Comparison of ENCODE assay signal across 14 cellular contexts in the genomic region with DNA sequence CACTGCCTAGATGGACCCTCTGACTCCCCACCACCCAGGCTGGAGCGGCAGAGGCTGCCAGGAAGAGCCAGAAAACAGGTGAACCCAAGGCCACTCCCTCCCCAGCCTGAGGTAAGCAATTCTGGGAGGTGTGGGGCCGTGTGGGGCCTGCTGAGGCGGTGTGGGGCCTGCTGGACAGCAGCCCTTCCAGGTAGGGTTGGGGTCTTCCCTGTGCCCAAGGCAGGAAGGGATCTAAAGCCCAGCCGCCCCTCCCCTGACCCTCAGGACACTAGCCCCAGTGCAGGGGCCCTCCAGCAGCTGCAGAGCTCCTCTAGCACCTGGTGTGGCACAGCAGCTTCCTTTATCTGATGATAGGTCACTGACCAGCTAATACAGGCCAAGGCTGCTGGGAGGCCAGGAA.
A peak's percentile ranks its signal among the peaks of the same experiment; 100 is the strongest.
DNase-seq lines count a peak whose midpoint lies in the region; ATAC-seq and TF ChIP-seq lines count a peak whose summit lies in the region.
"Had no signal": no experiment of that assay in that cellular context is flagged by ENCODE, and none has a peak within 500 bp of the region (broad histone marks: within the 10 kb centered on the region; RNA-seq: fewer than 3 reads in every experiment).

No MANE protein-coding gene starts in this region.

- peak; percentile 6 for DNase-seq in activated T-cell treated with anti-CD3 and anti-CD28 coated beads, Interleukin-2, amount 50 U/mL, for 24 hours
- no peak for DNase-seq in activated T-cell treated with anti-CD3 and anti-CD28 coated beads, Interleukin-2, amount 50 U/mL, for 4 hours
- DNase-seq in activated CD8-positive, alpha-beta memory T cell treated with anti-CD3 and anti-CD28 coated beads, Interleukin-2, amount 50 U/mL, for 48 hours = peak; percentile 28
- DNase-seq in hepatocyte (ENCODE audit: low spot score) = no peak
- DNase-seq in gastrocnemius medialis = no peak
- DNase-seq in SIG-M5 (lab: John Stamatoyannopoulos, UW) = no peak
- DNase-seq: 8988T; AML-193; CD8-positive, alpha-beta memory T cell; DMS53 had no signal

- intact Hi-C loops in gastrocnemius medialis (cut with DNase I; ENCODE audit: low total_unique reads) = no loop called here

- no peaks in the 10 kb centered on the region for H3K9me3 ChIP-seq in hepatocyte (ENCODE audit: low read depth)
- H3K9me3 ChIP-seq in gastrocnemius medialis = no peaks in the 10 kb centered on the region

- peaks cover 12% of the 10 kb centered on the region for H3K4me1 Mint-ChIP-seq in activated T-cell treated with anti-CD3 and anti-CD28 coated beads, Interleukin-2, amount 50 U/mL, for 24 hours (ENCODE audit: low read depth)
- peaks cover 12% of the 10 kb centered on the region for H3K4me1 Mint-ChIP-seq in activated T-cell treated with anti-CD3 and anti-CD28 coated beads, Interleukin-2, amount 50 U/mL, for 4 hours (ENCODE audit: low read depth)

- TF ChIP-seq POLR2A in gastrocnemius medialis (IDR thresholded peaks at IDR 0.05) = no peak

- no peak overlapping the region for H3K4me3 Mint-ChIP-seq in activated T-cell treated with anti-CD3 and anti-CD28 coated beads, Interleukin-2, amount 50 U/mL, for 24 hours
- H3K4me3 Mint-ChIP-seq in activated T-cell treated with anti-CD3 and anti-CD28 coated beads, Interleukin-2, amount 50 U/mL, for 4 hours = no peak overlapping the region
- H3K4me3 Mint-ChIP-seq: CD8-positive, alpha-beta memory T cell; IgD-negative memory B cell had no signal

- no peak for TF ChIP-seq CTCF in hepatocyte (IDR thresholded peaks at IDR 0.05; ENCODE audit: poor library complexity)
- TF ChIP-seq CTCF in gastrocnemius medialis (IDR thresholded peaks at IDR 0.05 in 4 of 5, conservative IDR thresholded peaks at IDR 0.05 in 1 of 5) = no peak

- H3K36me3 Mint-ChIP-seq in activated T-cell treated with anti-CD3 and anti-CD28 coated beads, Interleukin-2, amount 50 U/mL, for 24 hours (ENCODE audit: low read depth) = no peaks in the 10 kb centered on the region
- no peaks in the 10 kb centered on the region for H3K36me3 Mint-ChIP-seq in activated T-cell treated with anti-CD3 and anti-CD28 coated beads, Interleukin-2, amount 50 U/mL, for 4 hours (ENCODE audit: insufficient read depth)

- no peak for ATAC-seq in activated T-cell treated with anti-CD3 and anti-CD28 coated beads, Interleukin-2, amount 50 U/mL, for 4 hours
- no peak for ATAC-seq in gastrocnemius medialis
- no peak for ATAC-seq in HG03280 (IDR thresholded peaks at IDR 0.05; ENCODE audit: unreplicated experiment)
- ATAC-seq: GM12878 had no signal

- no peaks in the 10 kb centered on the region for H3K9me2 ChIP-seq in hepatocyte (replicated peaks; ENCODE audit: insufficient read depth)

- no peaks in the 10 kb centered on the region for H3K9me3 Mint-ChIP-seq in activated T-cell treated with anti-CD3 and anti-CD28 coated beads, Interleukin-2, amount 50 U/mL, for 24 hours
- H3K9me3 Mint-ChIP-seq in activated T-cell treated with anti-CD3 and anti-CD28 coated beads, Interleukin-2, amount 50 U/mL, for 4 hours = peaks cover 7% of the 10 kb centered on the region

- H3K27me3 Mint-ChIP-seq in activated T-cell treated with anti-CD3 and anti-CD28 coated beads, Interleukin-2, amount 50 U/mL, for 24 hours = no peaks in the 10 kb centered on the region
- no peaks in the 10 kb centered on the region for H3K27me3 Mint-ChIP-seq in activated T-cell treated with anti-CD3 and anti-CD28 coated beads, Interleukin-2, amount 50 U/mL, for 4 hours (ENCODE audit: low read depth)

- no peaks in the 10 kb centered on the region for H3K36me3 ChIP-seq in hepatocyte (replicated peaks; ENCODE audit: insufficient read depth, low read depth)
- no peaks in the 10 kb centered on the region for H3K36me3 ChIP-seq in gastrocnemius medialis
- H3K36me3 ChIP-seq: BLaER1 had no signal

- no peak overlapping the region for H3K27ac Mint-ChIP-seq in activated T-cell treated with anti-CD3 and anti-CD28 coated beads, Interleukin-2, amount 50 U/mL, for 24 hours
- H3K27ac Mint-ChIP-seq: CD8-positive, alpha-beta memory T cell; IgD-negative memory B cell had no signal

- H3K4me3 ChIP-seq in hepatocyte (no peak overlapping the region), gastrocnemius medialis (no peak overlapping the region)
- H3K4me3 ChIP-seq: BLaER1, GM12878 had no signal

- no peak overlapping the region for H3K4me2 ChIP-seq in hepatocyte
- H3K4me2 ChIP-seq: BLaER1 had no signal

- in situ Hi-C loops in gastrocnemius medialis (cut with MboI; ENCODE audit: low sequenced_read_pairs in 4 of 4) = no loop called here

- H3K27me3 ChIP-seq in hepatocyte = no peaks in the 10 kb centered on the region
- no peaks in the 10 kb centered on the region for H3K27me3 ChIP-seq in gastrocnemius medialis
- H3K27me3 ChIP-seq: BLaER1 had no signal

- H3K4me1 ChIP-seq in hepatocyte (ENCODE audit: insufficient read depth) (peaks cover 19% of the 10 kb centered on the region), gastrocnemius medialis (peaks cover 12 to 16% of the 10 kb centered on the region in 2 donors)

- 79% methylated on average over 4 of the region's 4 CpGs for WGBS in hepatocyte (ENCODE audit: low lambda C conversion rate, missing lambda C conversion rate)

- H4K20me1 ChIP-seq in hepatocyte (ENCODE audit: insufficient read depth, poor library complexity, severe bottlenecking) = no peaks in the 10 kb centered on the region
- H4K20me1 ChIP-seq: BLaER1 had no signal

- no peak overlapping the region for H2AFZ ChIP-seq in hepatocyte

- no peaks in the 10 kb centered on the region for H3K79me2 ChIP-seq in hepatocyte

- H3K27ac ChIP-seq in hepatocyte (peak overlapping the region; percentile 51), gastrocnemius medialis (no peak overlapping the region)
- H3K27ac ChIP-seq: BLaER1 had no signal

Comparison
In these comparisons a context has a peak if more than half of its experiments do, and no peak if none do; other contexts are left out.
1. DNase-seq: peak in activated T-cell treated with anti-CD3 and anti-CD28 coated beads, Interleukin-2, amount 50 U/mL, for 24 hours (single experiment) and activated CD8-positive, alpha-beta memory T cell treated with anti-CD3 and anti-CD28 coated beads, Interleukin-2, amount 50 U/mL, for 48 hours (single experiment); none in activated T-cell treated with anti-CD3 and anti-CD28 coated beads, Interleukin-2, amount 50 U/mL, for 4 hours (single experiment), hepatocyte (single experiment), gastrocnemius medialis (0 of 2) and SIG-M5 (single experiment).